8 cellular contexts compared by ENCODE assay signal in the genomic region with DNA sequence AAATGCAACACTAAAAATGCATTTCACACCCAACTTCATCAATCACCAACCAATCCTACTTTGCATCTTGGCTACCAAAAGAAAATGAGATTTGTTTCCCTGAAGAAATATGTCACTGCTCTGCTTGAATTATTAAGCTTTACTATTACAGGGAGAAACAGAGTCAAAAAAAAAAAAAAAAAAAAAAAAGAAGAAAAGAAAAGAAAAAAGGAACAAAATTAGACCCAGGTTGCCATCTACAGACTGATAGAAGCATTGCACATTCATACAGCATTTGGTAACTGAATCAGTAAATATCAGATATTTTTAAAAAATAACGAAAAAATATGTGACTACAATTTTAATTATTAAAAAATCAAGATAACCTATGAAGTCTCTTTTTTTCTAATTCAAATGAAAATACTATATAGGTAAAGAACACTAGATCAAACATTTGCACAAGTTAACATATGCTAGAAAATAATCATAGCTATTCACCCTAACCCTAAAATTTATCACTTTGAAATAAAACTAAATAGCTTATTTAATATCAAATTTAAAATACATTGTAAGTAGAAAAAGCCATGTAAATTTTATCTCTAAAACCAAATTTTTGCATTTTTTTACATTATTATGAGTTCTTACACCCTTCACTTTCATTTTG.
DNase-seq lines count a peak whose midpoint lies in the region; ATAC-seq and TF ChIP-seq lines count a peak whose summit lies in the region.

No MANE protein-coding gene starts in this region.

- no peaks in the 10 kb centered on the region for H3K36me3 ChIP-seq in esophagus squamous epithelium

- peak; percentile 5 for DNase-seq in A172 (ENCODE audit: low spot score)
- peak; percentile 54 for DNase-seq in NCI-H748 treated with DMSO at 0.1 percent for 48 hours (lab: John Stamatoyannopoulos, UW)
- DNase-seq in esophagus squamous epithelium (lab: John Stamatoyannopoulos, UW): no peak
- no peak for DNase-seq in NCI-H524 treated with DMSO at 0.1 percent for 48 hours (lab: John Stamatoyannopoulos, UW)
- no peak for DNase-seq in T-helper 2 cell treated with Interferon-gamma antibody and Interleukin-4, amounts not matched to agents 5 μg/mL and 100 μg/mL, for 36 hours (ENCODE audit: low spot score)
- DNase-seq in NCI-H1048 (lab: John Stamatoyannopoulos, UW): no peak

- peaks cover 7% of the 10 kb centered on the region for H3K27me3 Mint-ChIP-seq in T-helper 2 cell treated with Interferon-gamma antibody and Interleukin-4, amounts not matched to agents 5 μg/mL and 100 μg/mL, for 36 hours (ENCODE audit: low read depth)

- no peaks in the 10 kb centered on the region for H3K9me3 Mint-ChIP-seq in T-helper 2 cell treated with Interferon-gamma antibody and Interleukin-4, amounts not matched to agents 5 μg/mL and 100 μg/mL, for 36 hours

- H3K27ac ChIP-seq in esophagus squamous epithelium: no peak overlapping the region

- intact Hi-C loops in esophagus squamous epithelium (cut with DNase I): no loop called here

- no peaks in the 10 kb centered on the region for H3K9me3 ChIP-seq in esophagus squamous epithelium

- peaks cover 0 to 10% (median 0%) of the 10 kb centered on the region in 4 donors for H3K27me3 ChIP-seq in esophagus squamous epithelium

- TF ChIP-seq CTCF in GM12873 (IDR thresholded peaks at IDR 0.05; ENCODE audit: insufficient read depth, low read depth, low read length, missing control alignments) (peak; percentile 52), esophagus squamous epithelium (IDR thresholded peaks at IDR 0.05) (peak in 4 of 6 experiments; percentile 11 to 41 (median 30))

- no peaks in the 10 kb centered on the region for H3K4me1 Mint-ChIP-seq in T-helper 2 cell treated with Interferon-gamma antibody and Interleukin-4, amounts not matched to agents 5 μg/mL and 100 μg/mL, for 36 hours (ENCODE audit: low read depth)

- H3K4me1 ChIP-seq in esophagus squamous epithelium: no peaks in the 10 kb centered on the region

- H3K4me3 Mint-ChIP-seq in T-helper 2 cell treated with Interferon-gamma antibody and Interleukin-4, amounts not matched to agents 5 μg/mL and 100 μg/mL, for 36 hours: no peak overlapping the region

- H3K36me3 Mint-ChIP-seq in T-helper 2 cell treated with Interferon-gamma antibody and Interleukin-4, amounts not matched to agents 5 μg/mL and 100 μg/mL, for 36 hours (ENCODE audit: low read depth): no peaks in the 10 kb centered on the region

- H3K4me3 ChIP-seq in esophagus squamous epithelium: no peak overlapping the region

- no peak overlapping the region for H3K27ac Mint-ChIP-seq in T-helper 2 cell treated with Interferon-gamma antibody and Interleukin-4, amounts not matched to agents 5 μg/mL and 100 μg/mL, for 36 hours

- no peak for TF ChIP-seq POLR2A in esophagus squamous epithelium (IDR thresholded peaks at IDR 0.05)

- ATAC-seq in GM18861 (IDR thresholded peaks at IDR 0.05; ENCODE audit: unreplicated experiment): no peak

- 0% methylated on average over 1 of the region's 1 CpG for WGBS in esophagus squamous epithelium, 2 donors

Comparison
In these comparisons a context has a peak if more than half of its experiments do, and no peak if none do; other contexts are left out.
1. DNase-seq: peak in A172 (single experiment) and NCI-H748 treated with DMSO at 0.1 percent for 48 hours (single experiment); none in esophagus squamous epithelium (single experiment), NCI-H524 treated with DMSO at 0.1 percent for 48 hours (single experiment), T-helper 2 cell treated with Interferon-gamma antibody and Interleukin-4, amounts not matched to agents 5 μg/mL and 100 μg/mL, for 36 hours (single experiment) and NCI-H1048 (single experiment).